ENCODE assay signal across 11 cellular contexts in the genomic region with DNA sequence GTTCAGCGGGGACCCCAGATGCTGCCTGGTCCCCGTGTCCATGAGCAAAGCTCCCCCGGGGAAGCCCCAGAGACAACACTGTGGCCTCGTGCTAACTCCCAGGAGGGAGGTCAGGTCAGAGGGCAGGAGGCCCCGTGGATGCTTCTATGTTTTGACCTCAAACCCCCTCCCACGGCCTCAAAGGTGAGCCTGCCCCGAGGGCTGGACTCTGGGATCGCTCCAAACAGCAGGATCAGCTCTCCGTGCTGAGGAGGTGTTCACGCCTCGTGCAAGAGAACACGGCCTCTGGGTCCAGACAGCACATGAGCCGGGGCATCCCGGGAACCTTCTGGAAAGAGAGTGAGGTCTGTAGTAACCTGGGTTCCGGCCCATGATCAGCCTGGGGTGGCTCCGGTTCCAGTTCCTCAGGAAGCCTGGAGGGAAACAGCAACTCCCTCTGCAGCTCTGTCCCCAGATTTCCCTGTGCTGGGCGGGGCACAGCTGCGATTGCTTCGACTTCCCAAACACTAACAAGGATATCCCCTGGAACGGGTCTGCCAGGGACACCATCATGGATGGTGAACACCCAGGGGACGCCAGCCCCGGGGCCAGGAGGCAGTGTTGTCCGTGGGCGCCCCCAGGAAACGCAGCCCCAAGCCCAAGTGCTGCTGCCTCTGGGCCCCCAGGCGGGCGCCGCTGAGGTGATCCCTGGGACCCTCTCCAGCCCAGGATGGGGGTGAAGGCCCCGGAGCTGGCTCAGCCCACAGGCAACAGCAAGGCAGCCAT. TPM values are rescaled to one million over a fixed set of nuclear protein-coding genes. Genes with fewer than 3 reads are reported as not detected.
DNase-seq lines count a peak whose midpoint lies in the region; ATAC-seq and TF ChIP-seq lines count a peak whose summit lies in the region.
"Had no signal": no experiment of that assay in that cellular context is flagged by ENCODE, and none has a peak within 500 bp of the region (broad histone marks: within the 10 kb centered on the region; RNA-seq: fewer than 3 reads in every experiment).

No MANE protein-coding gene starts in this region.

- no peak overlapping the region for H4K91ac ChIP-seq in trophoblast cell (ENCODE audit: low read depth, low read length)

- H4K8ac ChIP-seq in trophoblast cell (ENCODE audit: low read depth, low read length), result no peak overlapping the region

- no peak overlapping the region for H2BK12ac ChIP-seq in trophoblast cell (ENCODE audit: low read length)

- no peak overlapping the region for H3K4me3 ChIP-seq in BLaER1 treated with 17β-estradiol and CSF1 and Interleukin-3, amounts not matched to agents 10 nM and 100 nM
- no peak overlapping the region for H3K4me3 ChIP-seq in RWPE2 (ENCODE audit: severe bottlenecking)
- no peak overlapping the region for H3K4me3 ChIP-seq in hepatocyte
- no peak overlapping the region for H3K4me3 ChIP-seq in trophoblast cell (ENCODE audit: low read depth, low read length)

- no peak overlapping the region for H3K14ac ChIP-seq in trophoblast cell (ENCODE audit: low read length)

- no peak for TF ChIP-seq CTCF in RWPE2 (IDR thresholded peaks at IDR 0.05; ENCODE audit: poor library complexity, severe bottlenecking)
- no peak for TF ChIP-seq CTCF in hepatocyte (IDR thresholded peaks at IDR 0.05; ENCODE audit: poor library complexity)

- no peaks in the 10 kb centered on the region for H3K9me3 ChIP-seq in BLaER1 treated with 17β-estradiol and CSF1 and Interleukin-3, amounts not matched to agents 10 nM and 100 nM (replicated peaks in 1 of 11)
- H3K9me3 ChIP-seq in RWPE2 (ENCODE audit: severe bottlenecking) (no peaks in the 10 kb centered on the region), hepatocyte (ENCODE audit: low read depth) (no peaks in the 10 kb centered on the region), trophoblast cell (ENCODE audit: insufficient read depth, low read depth, low read length) (no peaks in the 10 kb centered on the region)

- no peaks in the 10 kb centered on the region for H3K9me2 ChIP-seq in hepatocyte (replicated peaks; ENCODE audit: insufficient read depth)

- peaks cover 14% of the 10 kb centered on the region for H3K79me1 ChIP-seq in trophoblast cell (ENCODE audit: low read length)

- H2BK120ac ChIP-seq in trophoblast cell (ENCODE audit: insufficient read depth, low read length, poor library complexity), result no peak overlapping the region

- H3K36me3 ChIP-seq in BLaER1 treated with 17β-estradiol and CSF1 and Interleukin-3, amounts not matched to agents 10 nM and 100 nM, result no peaks in the 10 kb centered on the region
- no peaks in the 10 kb centered on the region for H3K36me3 ChIP-seq in RWPE2 (ENCODE audit: low read depth)
- no peaks in the 10 kb centered on the region for H3K36me3 ChIP-seq in hepatocyte (replicated peaks; ENCODE audit: insufficient read depth, low read depth)
- no peaks in the 10 kb centered on the region for H3K36me3 ChIP-seq in trophoblast cell (ENCODE audit: control insufficient read depth in 1 of 2, insufficient read depth in 2 of 2, low read length in 2 of 2)

- H3K79me2 ChIP-seq in hepatocyte (no peaks in the 10 kb centered on the region), trophoblast cell (ENCODE audit: control insufficient read depth, insufficient read depth, low read length, poor library complexity) (no peaks in the 10 kb centered on the region)

- 0 out of 22 replicates have a peak overlapping the region, but pooled peaks of 1 of the 11 experiments have one; percentile 24 for H3K9ac ChIP-seq in BLaER1 treated with 17β-estradiol and CSF1 and Interleukin-3, amounts not matched to agents 10 nM and 100 nM
- H3K9ac ChIP-seq in trophoblast cell (ENCODE audit: low read length), result no peak overlapping the region

- H2AFZ ChIP-seq in hepatocyte, result no peak overlapping the region
- no peak overlapping the region for H2AFZ ChIP-seq in trophoblast cell (ENCODE audit: insufficient read depth, low read length, poor library complexity)

- H4K20me1 ChIP-seq in BLaER1 treated with 17β-estradiol and CSF1 and Interleukin-3, amounts not matched to agents 10 nM and 100 nM, result peaks cover 0 to 38% (median 0%) of the 10 kb centered on the region in 11 experiments; a peak in 4 of 22 replicates
- no peaks in the 10 kb centered on the region for H4K20me1 ChIP-seq in hepatocyte (ENCODE audit: insufficient read depth, poor library complexity, severe bottlenecking)

- no peak overlapping the region for H3K18ac ChIP-seq in trophoblast cell (ENCODE audit: low read length)

- H3K4ac ChIP-seq in trophoblast cell (ENCODE audit: low read depth, low read length), result no peak overlapping the region

- peaks cover 60 to 73% (median 72%) of the 10 kb centered on the region in 10 experiments for H3K4me1 ChIP-seq in BLaER1 treated with 17β-estradiol and CSF1 and Interleukin-3, amounts not matched to agents 10 nM and 100 nM
- H3K4me1 ChIP-seq in RWPE2 (ENCODE audit: insufficient read depth, poor library complexity, severe bottlenecking) (peaks cover 20% of the 10 kb centered on the region), hepatocyte (ENCODE audit: insufficient read depth) (peaks cover 59% of the 10 kb centered on the region), trophoblast cell (ENCODE audit: control insufficient read depth in 1 of 2, insufficient read depth in 2 of 2, low read length in 2 of 2) (peaks cover 32 to 35% of the 10 kb centered on the region in 2 experiments)

- H3K23ac ChIP-seq in trophoblast cell (ENCODE audit: low read length), result no peak overlapping the region

- H2BK5ac ChIP-seq in trophoblast cell (ENCODE audit: low read depth, low read length, poor library complexity), result no peak overlapping the region

- peaks cover 0 to 50% (median 0%) of the 10 kb centered on the region in 11 experiments; a peak in 4 of 22 replicates for H3K27me3 ChIP-seq in BLaER1 treated with 17β-estradiol and CSF1 and Interleukin-3, amounts not matched to agents 10 nM and 100 nM
- no peaks in the 10 kb centered on the region for H3K27me3 ChIP-seq in RWPE2 (ENCODE audit: insufficient read depth, poor library complexity, severe bottlenecking)
- no peaks in the 10 kb centered on the region for H3K27me3 ChIP-seq in hepatocyte
- no peaks in the 10 kb centered on the region for H3K27me3 ChIP-seq in trophoblast cell (ENCODE audit: insufficient read depth, low read length)

- H4K12ac ChIP-seq in trophoblast cell (ENCODE audit: low read depth, low read length), result no peak overlapping the region

- ATAC-seq in RWPE2 (ENCODE audit: low read depth), result no peak

- WGBS in hepatocyte (ENCODE audit: low lambda C conversion rate, missing lambda C conversion rate), result 69% methylated on average over 28 of the region's 29 CpGs
- WGBS in trophoblast cell (ENCODE audit: extremely low coverage, insufficient coverage, insufficient read length), result no CpG with 5 or more reads among the region's 29 CpGs

- no peak overlapping the region for H2AK5ac ChIP-seq in trophoblast cell (ENCODE audit: low read length)

- peak; percentile 46 for DNase-seq in RWPE2 (ENCODE audit: low spot score)
- DNase-seq in hepatocyte (ENCODE audit: low spot score), result no peak
- DNase-seq in trophoblast cell, result no peak
- DNase-seq in MV-4-11 (lab: John Stamatoyannopoulos, UW), result no peak
- no peak for DNase-seq in DMS53 treated with DMSO at 0.1 percent for 48 hours (lab: John Stamatoyannopoulos, UW; ENCODE audit: unreplicated experiment)
- DNase-seq in NCI-H526 treated with DMSO at 0.1 percent for 48 hours (lab: John Stamatoyannopoulos, UW), result no peak
- DNase-seq in GOT3 (lab: John Stamatoyannopoulos, UW), result no peak
- DNase-seq: activated CD4-positive, alpha-beta T cell treated with anti-CD3 and anti-CD28 coated beads, Interleukin-2, amount 50 U/mL, for 1 hour; NCI-H226; stimulated activated CD4-positive, alpha-beta T cell treated with anti-CD3 and anti-CD28 coated beads, Interleukin-4, amount 100 ng/mL, for 4 hours had no signal

- no peak overlapping the region for H3K27ac ChIP-seq in BLaER1 treated with 17β-estradiol and CSF1 and Interleukin-3, amounts not matched to agents 10 nM and 100 nM
- H3K27ac ChIP-seq in RWPE2 (ENCODE audit: poor library complexity, severe bottlenecking), result no peak overlapping the region
- H3K27ac ChIP-seq in hepatocyte, result peak overlapping the region; percentile 97
- no peak overlapping the region for H3K27ac ChIP-seq in trophoblast cell (ENCODE audit: low read depth, low read length)

- peak overlapping the region; percentile 11 to 98 (median 95); a peak in 18 of 22 replicates for H3K4me2 ChIP-seq in BLaER1 treated with 17β-estradiol and CSF1 and Interleukin-3, amounts not matched to agents 10 nM and 100 nM
- peak overlapping the region; percentile 65 for H3K4me2 ChIP-seq in hepatocyte
- peak overlapping the region; percentile 58 for H3K4me2 ChIP-seq in trophoblast cell (ENCODE audit: low read length)

RNA-seq across cellular contexts. Expression of gene INPP5A, which starts 18.0 kb away (rescaled TPM):
- 53.6 and 55.8 TPM in 2 replicates for total RNA-seq in hepatocyte
- polyA plus RNA-seq in hepatocyte, result 35.1 and 41.2 TPM in 2 replicates
- polyA plus RNA-seq in trophoblast cell (2013), result 25.7 and 25.9 TPM in 2 replicates
